In genomic region chr2:238471-239268, GRCh38 we compare ENCODE assay signal across 29 cellular contexts. TPM values are rescaled to one million over a fixed set of nuclear protein-coding genes. Genes with fewer than 3 reads are reported as not detected.
DNase-seq lines count a peak whose midpoint lies in the region; ATAC-seq and TF ChIP-seq lines count a peak whose summit lies in the region.
"Had no signal": no experiment of that assay in that cellular context is flagged by ENCODE, and none has a peak within 500 bp of the region (broad histone marks: within the 10 kb centered on the region; RNA-seq: fewer than 3 reads in every experiment).

No MANE protein-coding gene starts in this region.

- H3K9ac ChIP-seq in IMR-90 (ENCODE audit: low read depth, low read length), result no peak overlapping the region

- TF ChIP-seq RAD21 in IMR-90 (IDR thresholded peaks at IDR 0.05; ENCODE audit: low read length), result no peak

- peaks cover 15% of the 10 kb centered on the region for H3K9me3 Mint-ChIP-seq in chondrocyte (ENCODE audit: low read depth)

- TF ChIP-seq POLR2A in IMR-90 (IDR thresholded peaks at IDR 0.05; ENCODE audit: low read depth, low read length), result no peak

- H3K23ac ChIP-seq in IMR-90 (ENCODE audit: low read depth, low read length), result no peak overlapping the region

- dilution Hi-C loops in IMR-90 (cut with HindIII; ENCODE audit: low sequenced_read_pairs, unreplicated experiment), result no loop called here

- H3K4me3 ChIP-seq in IMR-90 (ENCODE audit: insufficient read depth, low read depth, low read length), result no peak overlapping the region
- H3K4me3 ChIP-seq: ascending aorta, HAP-1, right atrium auricular region, thyroid gland had no signal

- intact Hi-C loops in IMR-90 (cut with micrococcal nuclease), result no loop called here

- no peak overlapping the region for H2AFZ ChIP-seq in IMR-90 (replicated peaks; ENCODE audit: low read length, poor library complexity)

- H3K9me3 ChIP-seq in IMR-90 (ENCODE audit: control insufficient read depth, insufficient read depth, low read length), result no peaks in the 10 kb centered on the region
- H3K9me3 ChIP-seq: ascending aorta, Caco-2, HAP-1, thyroid gland had no signal

- H2AK9ac ChIP-seq in IMR-90 (replicated peaks; ENCODE audit: low read depth, low read length, poor library complexity), result no peak overlapping the region

- no TSS peak for BruUV-seq in IMR-90 (replicated peaks; lab: Mats Ljungman, UMichigan)

- H3K27me3 ChIP-seq in IMR-90 (ENCODE audit: control insufficient read depth, insufficient read depth, low read length), result no peaks in the 10 kb centered on the region
- H3K27me3 ChIP-seq: ascending aorta, right atrium auricular region, thyroid gland had no signal

- H3K79me1 ChIP-seq in IMR-90 (ENCODE audit: low read depth in 1 of 2, low read length in 2 of 2), result no peaks in the 10 kb centered on the region

- POLR2A ChIA-PET in IMR-90 (lab: Charles Lee; ENCODE audit: unreplicated experiment), result interaction anchor here (0.7 kb wide), 1 partner anchor 8 kb away, joined by 3 read pairs; no protein-coding TSS in a partner anchor

- peaks cover 31% of the 10 kb centered on the region for H3K36me3 Mint-ChIP-seq in chondrocyte (ENCODE audit: low read depth)

- H2BK120ac ChIP-seq in IMR-90 (ENCODE audit: low read depth, low read length), result no peak overlapping the region

- no peak overlapping the region for H4K8ac ChIP-seq in IMR-90 (ENCODE audit: low read depth in 2 of 2, low read length in 2 of 2)

- 42 to 100% methylated on average over 2 to 3 of the region's 9 CpGs for WGBS in IMR-90 (ENCODE audit: extremely low coverage in 2 of 2, insufficient read length in 1 of 2), 2 experiments

- no peak overlapping the region for H3K27ac ChIP-seq in IMR-90 (ENCODE audit: insufficient read depth, low read length)
- H3K27ac ChIP-seq: ascending aorta, right atrium auricular region, thyroid gland, VCaP had no signal

- H3K36me3 ChIP-seq in IMR-90 (ENCODE audit: control insufficient read depth, insufficient read depth, low read length), result peaks cover 10% of the 10 kb centered on the region
- H3K36me3 ChIP-seq: HAP-1 had no signal

- no peak overlapping the region for H2BK5ac ChIP-seq in IMR-90 (ENCODE audit: low read depth, low read length, poor library complexity, severe bottlenecking)

- no peak overlapping the region for H3K18ac ChIP-seq in IMR-90 (ENCODE audit: low read depth, low read length)

- H2BK20ac ChIP-seq in IMR-90 (ENCODE audit: low read depth, low read length), result no peak overlapping the region

- DNase-seq in IMR-90 (peak; percentile 9), chondrocyte (ENCODE audit: low spot score) (no peak), medulla oblongata (ENCODE audit: extremely low spot score) (peak; percentile 51), superior temporal gyrus (ENCODE audit: extremely low spot score) (peak; percentile 70), NCI-H748 (lab: John Stamatoyannopoulos, UW; ENCODE audit: unreplicated experiment) (no peak), NCI-H146 (lab: John Stamatoyannopoulos, UW) (no peak)
- DNase-seq: activated CD4-positive, alpha-beta T cell treated with anti-CD3 and anti-CD28 coated beads for 48 hours; activated effector memory CD4-positive, alpha-beta T cell treated with Interleukin-2 at 50 U/mL for 16 hours; activated naive CD8-positive, alpha-beta T cell treated with anti-CD3 and anti-CD28 coated beads for 36 hours; Caco-2; DMS79; left cardiac atrium; mammary epithelial cell; NCI-H1417 treated with DMSO at 0.1 percent for 48 hours; NCI-H2081; NCI-H2227 treated with DMSO at 0.1 percent for 48 hours; NCI-H526; Right ventricle myocardium superior; small intestine; stimulated activated naive CD4-positive, alpha-beta T cell treated with Interleukin-2 at 50 U/mL for 16 hours; thyroid gland had no signal

- no peak overlapping the region for H4K91ac ChIP-seq in IMR-90 (ENCODE audit: insufficient read depth, low read depth, low read length)

- no peaks in the 10 kb centered on the region for H3K4me1 ChIP-seq in IMR-90 (ENCODE audit: control insufficient read depth, insufficient read depth, low read length)
- H3K4me1 ChIP-seq: ascending aorta, Caco-2, HAP-1, right atrium auricular region, thyroid gland had no signal

- H3K14ac ChIP-seq in IMR-90 (replicated peaks; ENCODE audit: low read depth, low read length), result no peak overlapping the region

- no peak overlapping the region for H2AK5ac ChIP-seq in IMR-90 (ENCODE audit: low read depth, low read length)

- TF ChIP-seq CTCF in IMR-90 (conservative IDR thresholded peaks at IDR 0.05; ENCODE audit: low read depth, low read length) (no peak), chondrocyte (IDR thresholded peaks at IDR 0.05) (no peak)

- peak overlapping the region; percentile 24 for H3K27ac Mint-ChIP-seq in chondrocyte (ENCODE audit: unreplicated experiment)
- H3K27ac Mint-ChIP-seq: activated naive CD8-positive, alpha-beta T cell treated with anti-CD3 and anti-CD28 coated beads for 36 hours had no signal

- in situ Hi-C loops in IMR-90 (cut with MboI; ENCODE audit: low sequenced_read_pairs), result no loop called here

- CTCF ChIA-PET in IMR-90 (lab: Yijun Ruan, JAX), result interaction anchor here (1.0 kb wide), 1 partner anchor 52 kb away, joined by 3 read pairs; no protein-coding TSS in a partner anchor

- no peaks in the 10 kb centered on the region for H4K20me1 ChIP-seq in IMR-90 (ENCODE audit: insufficient read depth, low read length)

- no peak overlapping the region for H2BK15ac ChIP-seq in IMR-90 (ENCODE audit: low read depth, low read length)

- H3K4me3 Mint-ChIP-seq in chondrocyte (ENCODE audit: unreplicated experiment), result no peak overlapping the region
- H3K4me3 Mint-ChIP-seq: activated naive CD8-positive, alpha-beta T cell treated with anti-CD3 and anti-CD28 coated beads for 36 hours had no signal

- H3K9me1 ChIP-seq in IMR-90 (ENCODE audit: insufficient read depth, low read length), result peaks cover 4% of the 10 kb centered on the region; the same call in 1 of the 2 replicates

- ATAC-seq in IMR-90 (ENCODE audit: low read depth) (no peak; the same call in 1 of the 2 replicates), HG02642 (IDR thresholded peaks at IDR 0.05; ENCODE audit: poor library complexity, unreplicated experiment) (no peak)
- ATAC-seq: left cardiac atrium, Panc1 had no signal

- H3K27me3 Mint-ChIP-seq in chondrocyte (ENCODE audit: low read depth), result no peaks in the 10 kb centered on the region
- H3K27me3 Mint-ChIP-seq: activated naive CD8-positive, alpha-beta T cell treated with anti-CD3 and anti-CD28 coated beads for 36 hours had no signal

- no peak overlapping the region for H3K56ac ChIP-seq in IMR-90 (ENCODE audit: extremely low read depth, insufficient read depth, low read length)

- H4K5ac ChIP-seq in IMR-90 (ENCODE audit: low read depth, low read length), result no peak overlapping the region

- no peak overlapping the region for H3K4ac ChIP-seq in IMR-90 (ENCODE audit: low read depth, low read length)

- H3K4me1 Mint-ChIP-seq in chondrocyte (ENCODE audit: low read depth), result peaks cover 13% of the 10 kb centered on the region

- no peak overlapping the region for H3K4me2 ChIP-seq in IMR-90 (ENCODE audit: low read depth, low read length)

TF ChIP-seq in IMR-90, 13 proteins besides CTCF, POLR2A, EP300 and RAD21:
- TF ChIP-seq MAFK (IDR thresholded peaks at IDR 0.05; ENCODE audit: low read depth, low read length), result no peak
- no peak for TF ChIP-seq USF2 (IDR thresholded peaks at IDR 0.05; ENCODE audit: low read depth, low read length)

RNA-seq across cellular contexts. Expression of gene SH3YL1, which starts 25.2 kb away (rescaled TPM):
- total RNA-seq in IMR-90 (2012; rRNA removed) (18.1 and 25.3 TPM in 2 replicates), chondrocyte (33.7 to 52.9 TPM (median 36.1 TPM) in 3 replicates)
- 15.5 and 21.2 TPM in 2 replicates for polyA plus RNA-seq in IMR-90 (2012; rRNA removed)
- 4.0 and 11.3 TPM in 2 replicates for polyA plus RNA-seq in IMR-90 (2012; cell fraction: cytosol; rRNA removed)
- 24.3 and 117 TPM in 2 replicates for polyA plus RNA-seq in IMR-90 (2012; cell fraction: nucleus; rRNA removed; ENCODE audit: low replicate concordance)

RNA-seq across cellular contexts. Expression of gene ACP1, which starts 26.1 kb away (rescaled TPM):
- 85.7 and 123 TPM in 2 replicates for total RNA-seq in IMR-90 (2012; rRNA removed)
- polyA plus RNA-seq in IMR-90 (2012; rRNA removed), result 89.6 and 104 TPM in 2 replicates
- 27.0 and 53.3 TPM in 2 replicates for polyA plus RNA-seq in IMR-90 (2012; cell fraction: cytosol; rRNA removed)
- 18.7 and 88.2 TPM in 2 replicates for polyA plus RNA-seq in IMR-90 (2012; cell fraction: nucleus; rRNA removed; ENCODE audit: low replicate concordance)
- total RNA-seq in chondrocyte, result 79.6 to 89.8 TPM (median 82.7 TPM) in 3 replicates

RNA-seq across cellular contexts. Expression of gene ALKAL2, which starts 49.2 kb away (rescaled TPM):
- total RNA-seq in IMR-90 (2012; rRNA removed) (not detected in 2 replicates), chondrocyte (150 to 164 TPM (median 154 TPM) in 3 replicates)
- not detected in 2 replicates for polyA plus RNA-seq in IMR-90 (2012; rRNA removed)
- polyA plus RNA-seq in IMR-90 (2012; cell fraction: cytosol; rRNA removed), result 0.51 TPM in 1 of 2 replicates, not detected in the other
- 0.21 TPM in 1 of 2 replicates, not detected in the other for polyA plus RNA-seq in IMR-90 (2012; cell fraction: nucleus; rRNA removed; ENCODE audit: low replicate concordance)
- total RNA-seq: activated naive CD8-positive, alpha-beta T cell treated with anti-CD3 and anti-CD28 coated beads for 36 hours; Caco-2; endothelial cell of umbilical vein; LHCN-M2; mammary epithelial cell; Right ventricle myocardium superior had no signal
- polyA plus RNA-seq: endothelial cell of umbilical vein, mammary epithelial cell had no signal

Comparison
In these comparisons a context has a peak if more than half of its experiments do, and no peak if none do; other contexts are left out.
1. DNase-seq: peak in IMR-90 (single experiment), medulla oblongata (single experiment) and superior temporal gyrus (single experiment); none in chondrocyte (single experiment), NCI-H748 (single experiment) and NCI-H146 (single experiment).
2. RNA of gene ALKAL2, which starts 49.2 kb away (total RNA-seq): 150 to 164 TPM in chondrocyte; not detected in IMR-90; every median in the first group is over 100 times any median in the second.